In the genomic region with DNA sequence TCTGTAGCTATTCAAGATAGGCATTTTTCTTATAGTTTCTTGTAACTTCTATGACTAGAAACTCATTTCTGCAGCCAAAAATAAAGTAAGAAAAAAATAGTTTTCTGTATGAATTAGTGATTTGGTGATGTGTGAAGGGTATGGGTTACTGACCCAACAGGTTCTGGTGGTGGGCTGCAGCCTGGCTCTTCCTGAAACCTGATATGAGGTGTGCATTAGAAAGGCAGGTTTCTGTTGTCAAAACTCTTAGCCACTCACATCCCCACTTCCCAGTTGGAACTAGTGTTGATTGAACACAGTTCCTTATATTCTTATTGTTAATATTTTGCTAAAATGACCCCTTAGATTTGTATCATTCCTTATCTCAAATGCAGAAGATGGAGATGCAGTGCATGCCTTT, we compare ENCODE assay signal across 8 cellular contexts.
"Had no signal": no experiment of that assay in that cellular context is flagged by ENCODE, and none has a peak within 500 bp of the region (broad histone marks: within the 10 kb centered on the region; RNA-seq: fewer than 3 reads in every experiment).

No MANE protein-coding gene starts in this region.

- H3K4me3 ChIP-seq: GM12878 had no signal

- DNase-seq: GDM1, GF-D8 had no signal

- FAIRE-seq: G401.6, GM12878, GM12891, GM12892, GM18507, GM19239 had no signal
